In the genomic region with DNA sequence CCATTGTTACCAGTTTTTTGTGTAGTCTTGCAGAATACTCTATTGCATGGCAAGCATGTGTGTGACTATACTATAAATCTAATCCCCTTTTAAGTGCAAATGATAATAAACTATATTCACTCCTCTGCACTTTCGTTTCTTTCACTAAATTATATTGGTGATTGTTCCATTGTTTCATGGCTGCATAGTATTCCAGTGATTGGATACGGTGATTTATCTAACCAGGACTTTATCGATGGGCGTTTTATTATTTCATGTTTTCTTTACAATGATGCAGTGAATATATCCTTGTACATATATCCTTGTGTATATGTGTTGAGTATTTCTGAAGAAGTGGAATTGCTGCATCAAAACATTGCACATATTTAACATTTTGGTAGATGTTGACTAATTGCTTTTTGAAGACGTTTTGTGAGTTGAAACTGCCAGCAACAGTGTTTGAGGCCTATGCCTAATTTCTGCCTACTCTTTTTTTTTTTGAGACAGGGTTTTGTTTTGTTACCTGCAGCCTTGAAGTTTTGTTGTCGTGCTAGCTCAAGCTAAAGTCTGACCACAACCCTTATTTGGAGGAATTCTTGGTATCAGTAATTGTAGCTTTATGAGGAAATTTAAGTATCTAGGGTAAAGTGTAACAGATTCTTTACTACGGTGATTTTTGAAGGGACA, we compare ENCODE assay signal across 1 cellular context.
TF ChIP-seq lines count a peak whose summit lies in the region.

No MANE protein-coding gene starts in this region.

TF ChIP-seq in GM12878, 131 proteins besides CTCF, POLR2A, EP300 and RAD21:
- TF ChIP-seq, protein P1, sequence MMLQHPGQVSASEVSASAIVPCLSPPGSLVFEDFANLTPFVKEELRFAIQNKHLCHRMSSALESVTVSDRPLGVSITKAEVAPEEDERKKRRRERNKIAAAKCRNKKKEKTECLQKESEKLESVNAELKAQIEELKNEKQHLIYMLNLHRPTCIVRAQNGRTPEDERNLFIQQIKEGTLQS (IDR thresholded peaks at IDR 0.05; ENCODE audit: borderline replicate concordance, extremely low read depth, low read depth, low read length), result no peak
- TF ChIP-seq, protein P2, sequence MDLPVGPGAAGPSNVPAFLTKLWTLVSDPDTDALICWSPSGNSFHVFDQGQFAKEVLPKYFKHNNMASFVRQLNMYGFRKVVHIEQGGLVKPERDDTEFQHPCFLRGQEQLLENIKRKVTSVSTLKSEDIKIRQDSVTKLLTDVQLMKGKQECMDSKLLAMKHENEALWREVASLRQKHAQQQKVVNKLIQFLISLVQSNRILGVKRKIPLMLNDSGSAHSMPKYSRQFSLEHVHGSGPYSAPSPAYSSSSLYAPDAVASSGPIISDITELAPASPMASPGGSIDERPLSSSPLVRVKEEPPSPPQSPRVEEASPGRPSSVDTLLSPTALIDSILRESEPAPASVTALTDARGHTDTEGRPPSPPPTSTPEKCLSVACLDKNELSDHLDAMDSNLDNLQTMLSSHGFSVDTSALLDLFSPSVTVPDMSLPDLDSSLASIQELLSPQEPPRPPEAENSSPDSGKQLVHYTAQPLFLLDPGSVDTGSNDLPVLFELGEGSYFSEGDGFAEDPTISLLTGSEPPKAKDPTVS (IDR thresholded peaks at IDR 0.05; ENCODE audit: low read depth, low read length), result no peak
- TF ChIP-seq, protein P3, sequence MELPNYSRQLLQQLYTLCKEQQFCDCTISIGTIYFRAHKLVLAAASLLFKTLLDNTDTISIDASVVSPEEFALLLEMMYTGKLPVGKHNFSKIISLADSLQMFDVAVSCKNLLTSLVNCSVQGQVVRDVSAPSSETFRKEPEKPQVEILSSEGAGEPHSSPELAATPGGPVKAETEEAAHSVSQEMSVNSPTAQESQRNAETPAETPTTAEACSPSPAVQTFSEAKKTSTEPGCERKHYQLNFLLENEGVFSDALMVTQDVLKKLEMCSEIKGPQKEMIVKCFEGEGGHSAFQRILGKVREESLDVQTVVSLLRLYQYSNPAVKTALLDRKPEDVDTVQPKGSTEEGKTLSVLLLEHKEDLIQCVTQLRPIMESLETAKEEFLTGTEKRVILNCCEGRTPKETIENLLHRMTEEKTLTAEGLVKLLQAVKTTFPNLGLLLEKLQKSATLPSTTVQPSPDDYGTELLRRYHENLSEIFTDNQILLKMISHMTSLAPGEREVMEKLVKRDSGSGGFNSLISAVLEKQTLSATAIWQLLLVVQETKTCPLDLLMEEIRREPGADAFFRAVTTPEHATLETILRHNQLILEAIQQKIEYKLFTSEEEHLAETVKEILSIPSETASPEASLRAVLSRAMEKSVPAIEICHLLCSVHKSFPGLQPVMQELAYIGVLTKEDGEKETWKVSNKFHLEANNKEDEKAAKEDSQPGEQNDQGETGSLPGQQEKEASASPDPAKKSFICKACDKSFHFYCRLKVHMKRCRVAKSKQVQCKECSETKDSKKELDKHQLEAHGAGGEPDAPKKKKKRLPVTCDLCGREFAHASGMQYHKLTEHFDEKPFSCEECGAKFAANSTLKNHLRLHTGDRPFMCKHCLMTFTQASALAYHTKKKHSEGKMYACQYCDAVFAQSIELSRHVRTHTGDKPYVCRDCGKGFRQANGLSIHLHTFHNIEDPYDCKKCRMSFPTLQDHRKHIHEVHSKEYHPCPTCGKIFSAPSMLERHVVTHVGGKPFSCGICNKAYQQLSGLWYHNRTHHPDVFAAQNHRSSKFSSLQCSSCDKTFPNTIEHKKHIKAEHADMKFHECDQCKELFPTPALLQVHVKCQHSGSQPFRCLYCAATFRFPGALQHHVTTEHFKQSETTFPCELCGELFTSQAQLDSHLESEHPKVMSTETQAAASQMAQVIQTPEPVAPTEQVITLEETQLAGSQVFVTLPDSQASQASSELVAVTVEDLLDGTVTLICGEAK (IDR thresholded peaks at IDR 0.05; ENCODE audit: borderline replicate concordance), result peak; percentile 49; the same call in 1 of the 2 replicates
- TF ChIP-seq RUNX3 (IDR thresholded peaks at IDR 0.05; ENCODE audit: low read length), result peak; percentile 68
- TF ChIP-seq ZNF217 (IDR thresholded peaks at IDR 0.05), result peak; percentile 83
- TF ChIP-seq, protein P4, sequence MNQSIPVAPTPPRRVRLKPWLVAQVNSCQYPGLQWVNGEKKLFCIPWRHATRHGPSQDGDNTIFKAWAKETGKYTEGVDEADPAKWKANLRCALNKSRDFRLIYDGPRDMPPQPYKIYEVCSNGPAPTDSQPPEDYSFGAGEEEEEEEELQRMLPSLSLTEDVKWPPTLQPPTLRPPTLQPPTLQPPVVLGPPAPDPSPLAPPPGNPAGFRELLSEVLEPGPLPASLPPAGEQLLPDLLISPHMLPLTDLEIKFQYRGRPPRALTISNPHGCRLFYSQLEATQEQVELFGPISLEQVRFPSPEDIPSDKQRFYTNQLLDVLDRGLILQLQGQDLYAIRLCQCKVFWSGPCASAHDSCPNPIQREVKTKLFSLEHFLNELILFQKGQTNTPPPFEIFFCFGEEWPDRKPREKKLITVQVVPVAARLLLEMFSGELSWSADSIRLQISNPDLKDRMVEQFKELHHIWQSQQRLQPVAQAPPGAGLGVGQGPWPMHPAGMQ (IDR thresholded peaks at IDR 0.05; ENCODE audit: borderline replicate concordance), result no peak
- no peak for TF ChIP-seq JUNB (IDR thresholded peaks at IDR 0.05)
- peak; percentile 68 for TF ChIP-seq ZNF384 (IDR thresholded peaks at IDR 0.05; ENCODE audit: borderline replicate concordance, low read depth, low read length)
- TF ChIP-seq, protein P5, sequence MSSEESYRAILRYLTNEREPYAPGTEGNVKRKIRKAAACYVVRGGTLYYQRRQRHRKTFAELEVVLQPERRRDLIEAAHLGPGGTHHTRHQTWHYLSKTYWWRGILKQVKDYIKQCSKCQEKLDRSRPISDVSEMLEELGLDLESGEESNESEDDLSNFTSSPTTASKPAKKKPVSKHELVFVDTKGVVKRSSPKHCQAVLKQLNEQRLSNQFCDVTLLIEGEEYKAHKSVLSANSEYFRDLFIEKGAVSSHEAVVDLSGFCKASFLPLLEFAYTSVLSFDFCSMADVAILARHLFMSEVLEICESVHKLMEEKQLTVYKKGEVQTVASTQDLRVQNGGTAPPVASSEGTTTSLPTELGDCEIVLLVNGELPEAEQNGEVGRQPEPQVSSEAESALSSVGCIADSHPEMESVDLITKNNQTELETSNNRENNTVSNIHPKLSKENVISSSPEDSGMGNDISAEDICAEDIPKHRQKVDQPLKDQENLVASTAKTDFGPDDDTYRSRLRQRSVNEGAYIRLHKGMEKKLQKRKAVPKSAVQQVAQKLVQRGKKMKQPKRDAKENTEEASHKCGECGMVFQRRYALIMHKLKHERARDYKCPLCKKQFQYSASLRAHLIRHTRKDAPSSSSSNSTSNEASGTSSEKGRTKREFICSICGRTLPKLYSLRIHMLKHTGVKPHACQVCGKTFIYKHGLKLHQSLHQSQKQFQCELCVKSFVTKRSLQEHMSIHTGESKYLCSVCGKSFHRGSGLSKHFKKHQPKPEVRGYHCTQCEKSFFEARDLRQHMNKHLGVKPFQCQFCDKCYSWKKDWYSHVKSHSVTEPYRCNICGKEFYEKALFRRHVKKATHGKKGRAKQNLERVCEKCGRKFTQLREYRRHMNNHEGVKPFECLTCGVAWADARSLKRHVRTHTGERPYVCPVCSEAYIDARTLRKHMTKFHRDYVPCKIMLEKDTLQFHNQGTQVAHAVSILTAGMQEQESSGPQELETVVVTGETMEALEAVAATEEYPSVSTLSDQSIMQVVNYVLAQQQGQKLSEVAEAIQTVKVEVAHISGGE (CRISPR knock-in tag; IDR thresholded peaks at IDR 0.05), result no peak
- no peak for TF ChIP-seq SMC3 (IDR thresholded peaks at IDR 0.05; ENCODE audit: borderline replicate concordance, low read length)
- TF ChIP-seq, protein P6, sequence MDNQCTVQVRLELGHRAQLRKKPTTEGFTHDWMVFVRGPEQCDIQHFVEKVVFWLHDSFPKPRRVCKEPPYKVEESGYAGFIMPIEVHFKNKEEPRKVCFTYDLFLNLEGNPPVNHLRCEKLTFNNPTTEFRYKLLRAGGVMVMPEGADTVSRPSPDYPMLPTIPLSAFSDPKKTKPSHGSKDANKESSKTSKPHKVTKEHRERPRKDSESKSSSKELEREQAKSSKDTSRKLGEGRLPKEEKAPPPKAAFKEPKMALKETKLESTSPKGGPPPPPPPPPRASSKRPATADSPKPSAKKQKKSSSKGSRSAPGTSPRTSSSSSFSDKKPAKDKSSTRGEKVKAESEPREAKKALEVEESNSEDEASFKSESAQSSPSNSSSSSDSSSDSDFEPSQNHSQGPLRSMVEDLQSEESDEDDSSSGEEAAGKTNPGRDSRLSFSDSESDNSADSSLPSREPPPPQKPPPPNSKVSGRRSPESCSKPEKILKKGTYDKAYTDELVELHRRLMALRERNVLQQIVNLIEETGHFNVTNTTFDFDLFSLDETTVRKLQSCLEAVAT (IDR thresholded peaks at IDR 0.05), result peak; percentile 99
- TF ChIP-seq CHD1 (IDR thresholded peaks at IDR 0.05; ENCODE audit: low read depth, low read length), result no peak
